Comparison of ENCODE assay signal across 8 cellular contexts in genomic region chr5:176364765-176365662, GRCh38. TPM values are rescaled to one million over a fixed set of nuclear protein-coding genes. Genes with fewer than 3 reads are reported as not detected.
DNase-seq lines count a peak whose midpoint lies in the region; ATAC-seq, FAIRE-seq and TF ChIP-seq lines count a peak whose summit lies in the region.

ARL10 (plus strand) TSS chr5:176365487; CDS start chr5:176365564, 77 bp downstream.

- no peak within 1 kb of the TSS; the same call in 1 of the 2 replicates for H3K9ac ChIP-seq in HepG2 (ENCODE audit: insufficient read depth, low read depth, low read length)

- ATAC-seq in GM18519 (IDR thresholded peaks at IDR 0.05; ENCODE audit: low FRiP score, unreplicated experiment) (peak; percentile 31), HG03457 (IDR thresholded peaks at IDR 0.05; ENCODE audit: unreplicated experiment) (peak; percentile 33), HepG2 (no peak)

- H3K27me3 ChIP-seq in HepG2 (ENCODE audit: control insufficient read depth in 1 of 2, insufficient read depth in 2 of 2, low read length in 2 of 2): peaks cover 3 to 6% of the 10 kb centered on the region in 2 experiments; a peak in 4 of 5 replicates

- no peaks in the 10 kb centered on the region for H4K20me1 ChIP-seq in HepG2 (ENCODE audit: insufficient read depth, low read length)

- no TSS peak for BruUV-seq in HepG2 (replicated peaks; lab: Mats Ljungman, UMichigan)

- TF ChIP-seq RAD21 in HepG2 (CRISPR knock-in tag; IDR thresholded peaks at IDR 0.05): no peak

- intact Hi-C loops in HepG2 (cut with micrococcal nuclease; ENCODE audit: unreplicated experiment): no loop called here

- FAIRE-seq in HepG2 (lab: Jason Lieb, UNC): no peak

- H3K79me2 ChIP-seq in HepG2 (ENCODE audit: insufficient read depth, low read length): peaks cover 12% of the 10 kb centered on the region

- no peaks in the 10 kb centered on the region for H3K9me3 ChIP-seq in HepG2 (ENCODE audit: low read length)

- H3K4me1 ChIP-seq in HepG2 (ENCODE audit: insufficient read depth, low read length): peaks cover 57% of the 10 kb centered on the region

- H3K4me2 ChIP-seq in HepG2 (ENCODE audit: low read depth, low read length): peak within 1 kb of the TSS; percentile 93

- H3K4me3 ChIP-seq in HepG2 (replicated peaks in 1 of 3; ENCODE audit: insufficient read depth in 1 of 3, low read depth in 2 of 3, low read length in 3 of 3): peak within 1 kb of the TSS; percentile 30 to 64 (median 44); a peak in 5 of 6 replicates

- CTCF ChIA-PET in HepG2 (lab: Yijun Ruan, JAX; ENCODE audit: low intra/inter-chr PET ratio, low total read pairs): no interaction called here

- in situ Hi-C loops in HepG2 (cut with HindIII; ENCODE audit: extremely low pct_ligation_motif_present, low pct_unique_long_range_greater_than_20kb): no loop called here

- POLR2A ChIA-PET in HepG2 (lab: Yijun Ruan, JAX): no interaction called here

- no peak for TF ChIP-seq EP300 in HepG2 (IDR thresholded peaks at IDR 0.05; ENCODE audit: low read depth in 2 of 2, low read length in 2 of 2)
- no peak for TF ChIP-seq EP300 in HepG2 (CRISPR knock-in tag; IDR thresholded peaks at IDR 0.05; ENCODE audit: borderline replicate concordance)

- H2AFZ ChIP-seq in HepG2 (ENCODE audit: low read length): no peak within 1 kb of the TSS

- no peak for TF ChIP-seq POLR2A in HepG2 (IDR thresholded peaks at IDR 0.05; ENCODE audit: insufficient read depth in 1 of 2, low read depth in 2 of 2, low read length in 2 of 2)

- no peaks in the 10 kb centered on the region for H3K36me3 ChIP-seq in HepG2 (replicated peaks in 1 of 2; ENCODE audit: control insufficient read depth in 1 of 2, insufficient read depth in 2 of 2, low read length in 2 of 2)

- peak; percentile 40 to 52 for DNase-seq in activated CD4-positive, alpha-beta T cell treated with anti-CD3 and anti-CD28 coated beads for 24 hours (ENCODE audit: low read depth in 2 of 2)
- DNase-seq in HepG2 (ENCODE audit: low spot score) (no peak), NCI-H1930 (lab: John Stamatoyannopoulos, UW) (no peak)
- DNase-seq in stimulated activated CD4-positive, alpha-beta T cell treated with anti-CD3 and anti-CD28 coated beads, Interleukin-2, amount 100 ng/mL, for 24 hours: peak; percentile 69 to 75
- DNase-seq in NK-92 treated with Interleukin-12 subunit alpha and Interleukin-12 subunit beta, amount 100 ng/mL, for 24 hours (lab: John Stamatoyannopoulos, UW): no peak

- no peak for TF ChIP-seq CTCF in HepG2 (CRISPR knock-in tag; IDR thresholded peaks at IDR 0.05)

- peak within 1 kb of the TSS; percentile 49 for H3K27ac ChIP-seq in cingulate gyrus (ENCODE audit: low read depth, low read length)
- H3K27ac ChIP-seq in HepG2 (ENCODE audit: extremely low read length, insufficient read depth, low read length): no peak within 1 kb of the TSS

- 42% methylated on average over 29 of the region's 68 CpGs for WGBS in HepG2 (ENCODE audit: low lambda C conversion rate)

TF ChIP-seq in HepG2, 621 proteins besides CTCF, POLR2A, EP300 and RAD21 (continues in another document):
- TF ChIP-seq GABPB1 (CRISPR knock-in tag; IDR thresholded peaks at IDR 0.05) (peak; percentile 32; the same call in 1 of the 2 replicates), ZNF30 (CRISPR knock-in tag; IDR thresholded peaks at IDR 0.05) (no peak), ZNF777 (CRISPR knock-in tag; IDR thresholded peaks at IDR 0.05) (no peak), IKZF5 (CRISPR knock-in tag; IDR thresholded peaks at IDR 0.05) (no peak), HNRNPK (IDR thresholded peaks at IDR 0.05; ENCODE audit: low read depth, low read length, poor library complexity, severe bottlenecking) (no peak), TCF7 (IDR thresholded peaks at IDR 0.05; ENCODE audit: low read depth) (no peak), MEIS1 (CRISPR knock-in tag; IDR thresholded peaks at IDR 0.05; ENCODE audit: borderline replicate concordance) (no peak), ZFAT (CRISPR knock-in tag; conservative IDR thresholded peaks at IDR 0.05) (no peak), HOXA3 (CRISPR knock-in tag; IDR thresholded peaks at IDR 0.05) (0 out of 2 replicates have a peak, but pooled peaks have one; percentile 38), ZNF687 (CRISPR knock-in tag; IDR thresholded peaks at IDR 0.05) (peak; percentile 56), ZNF143 (CRISPR knock-in tag; IDR thresholded peaks at IDR 0.05) (peak; percentile 74), ZNF326 (CRISPR knock-in tag; IDR thresholded peaks at IDR 0.05; ENCODE audit: borderline replicate concordance) (no peak), SALL1 (CRISPR knock-in tag; IDR thresholded peaks at IDR 0.05) (peak; percentile 18; the same call in 1 of the 2 replicates), ZNF225 (CRISPR knock-in tag; IDR thresholded peaks at IDR 0.05) (no peak), SIN3A (IDR thresholded peaks at IDR 0.05; ENCODE audit: borderline replicate concordance, low read depth, low read length) (no peak)

RNA-seq across cellular contexts. Expression of gene ARL10, which starts in this region (rescaled TPM):
- 0.01 and 0.18 TPM in 2 replicates for total RNA-seq in HepG2 (2016; rRNA removed; fragmentation: Illumina TruSeq; extraction: Trizol)
- 1.1 TPM in 1 of 2 replicates, not detected in the other for total RNA-seq in HepG2 (2016; cell fraction: cytosol; rRNA removed; fragmentation: Illumina TruSeq; extraction: Trizol; ENCODE audit: low read depth)
- total RNA-seq in HepG2 (2016; cell fraction: insoluble cytoplasmic fraction; rRNA removed; fragmentation: Illumina TruSeq; extraction: Trizol): 0.45 TPM in 1 of 2 replicates, not detected in the other
- total RNA-seq in HepG2 (2016; cell fraction: membrane; rRNA removed; fragmentation: Illumina TruSeq; extraction: Trizol): 0.93 and 0.96 TPM in 2 replicates
- 0.53 TPM in 1 of 2 replicates, not detected in the other for total RNA-seq in HepG2 (2016; cell fraction: nucleus; rRNA removed; fragmentation: Illumina TruSeq; extraction: Trizol)
- 0.22 and 0.50 TPM in 2 replicates for polyA plus RNA-seq in HepG2 (2011; rRNA removed)
- polyA plus RNA-seq in HepG2 (2011; cell fraction: cytosol; rRNA removed): under 0.01 and 0.01 TPM in 2 replicates
- polyA plus RNA-seq in HepG2 (2011; cell fraction: nucleus; rRNA removed): 0.02 and 0.03 TPM in 2 replicates
- 0.05 and 0.07 TPM in 2 replicates for polyA plus RNA-seq in HepG2 (2012)
- polyA plus RNA-seq in HepG2 (2016; cell fraction: cytosol; fragmentation: Illumina TruSeq; extraction: Trizol; ENCODE audit: low read depth): 0.51 and 1.6 TPM in 2 replicates
- polyA plus RNA-seq in HepG2 (2016; cell fraction: insoluble cytoplasmic fraction; fragmentation: Illumina TruSeq; extraction: Trizol; ENCODE audit: low read depth): not detected in 2 replicates
- 1.5 TPM in 1 of 2 replicates, not detected in the other for polyA plus RNA-seq in HepG2 (2016; cell fraction: membrane; fragmentation: Illumina TruSeq; extraction: Trizol; ENCODE audit: low read depth)
- polyA plus RNA-seq in HepG2 (2016; cell fraction: nucleus; fragmentation: Illumina TruSeq; extraction: Trizol; ENCODE audit: insufficient read depth, low read depth): 0.05 TPM in 1 of 2 replicates, not detected in the other
- polyA minus RNA-seq in HepG2 (2011; rRNA and poly(A)+ RNA removed; ENCODE audit: low replicate concordance): 0.02 and 0.22 TPM in 2 replicates
- polyA minus RNA-seq in HepG2 (2011; cell fraction: cytosol; rRNA and poly(A)+ RNA removed): 0.79 TPM in 1 of 2 replicates, not detected in the other
- under 0.01 TPM in 2 replicates for polyA minus RNA-seq in HepG2 (2011; cell fraction: nucleus; rRNA and poly(A)+ RNA removed)

Comparison
In these comparisons a context has a peak if more than half of its experiments do, and no peak if none do; other contexts are left out.
1. DNase-seq: peak in activated CD4-positive, alpha-beta T cell treated with anti-CD3 and anti-CD28 coated beads for 24 hours (2 of 2) and stimulated activated CD4-positive, alpha-beta T cell treated with anti-CD3 and anti-CD28 coated beads, Interleukin-2, amount 100 ng/mL, for 24 hours (2 of 2); none in HepG2 (single experiment), NK-92 treated with Interleukin-12 subunit alpha and Interleukin-12 subunit beta, amount 100 ng/mL, for 24 hours (single experiment) and NCI-H1930 (0 of 2).